ENCODE assay signal across 1 cellular context in genomic region chr16:30954993-30955392, GRCh38.
A peak's percentile ranks its signal among the peaks of the same experiment; 100 is the strongest.
TF ChIP-seq lines count a peak whose summit lies in the region.

No MANE protein-coding gene starts in this region.

TF ChIP-seq in HepG2, 621 proteins besides CTCF, POLR2A, EP300 and RAD21 (continued from another document):
- TF ChIP-seq PAXIP1 (CRISPR knock-in tag; conservative IDR thresholded peaks at IDR 0.05) (peak; percentile 93), ARID5B (CRISPR knock-in tag; IDR thresholded peaks at IDR 0.05) (peak; percentile 82), ZNF629 (CRISPR knock-in tag; conservative IDR thresholded peaks at IDR 0.05) (0 out of 2 replicates have a peak, but pooled peaks have one; percentile 21), RFX5 (IDR thresholded peaks at IDR 0.05; ENCODE audit: low read depth, low read length) (no peak), GATAD2A (CRISPR knock-in tag; IDR thresholded peaks at IDR 0.05) (peak; percentile 68), ATF1 (CRISPR knock-in tag; IDR thresholded peaks at IDR 0.05) (no peak), MXI1 (IDR thresholded peaks at IDR 0.05; ENCODE audit: borderline replicate concordance, low read depth, low read length) (peak; percentile 44; the same call in 1 of the 3 replicates), FOXA1 (IDR thresholded peaks at IDR 0.05) (no peak), FOXA1 (CRISPR knock-in tag; IDR thresholded peaks at IDR 0.05) (0 out of 2 replicates have a peak, but pooled peaks have one; percentile 16), ZNF431 (CRISPR knock-in tag; IDR thresholded peaks at IDR 0.05; ENCODE audit: borderline replicate concordance, low read depth) (0 out of 2 replicates have a peak, but pooled peaks have one; percentile 22), HMGA1 (CRISPR knock-in tag; conservative IDR thresholded peaks at IDR 0.05) (no peak), DPF2 (CRISPR knock-in tag; IDR thresholded peaks at IDR 0.05; ENCODE audit: borderline replicate concordance, low read depth) (0 out of 2 replicates have a peak, but pooled peaks have one; percentile 30), RCOR2 (CRISPR knock-in tag; IDR thresholded peaks at IDR 0.05) (0 out of 2 replicates have a peak, but pooled peaks have one; percentile 12), FOXO1 (CRISPR knock-in tag; IDR thresholded peaks at IDR 0.05) (no peak; the same call in 1 of the 2 replicates), REST (IDR thresholded peaks at IDR 0.05; ENCODE audit: borderline replicate concordance in 1 of 2, low read depth in 1 of 2, low read length in 2 of 2) (peak in 1 of 2 experiments; percentile 30; a peak in 1 of 4 replicates), MTA1 (CRISPR knock-in tag; IDR thresholded peaks at IDR 0.05; ENCODE audit: borderline replicate concordance) (0 out of 2 replicates have a peak, but pooled peaks have one; percentile 20), ZNF569 (CRISPR knock-in tag; IDR thresholded peaks at IDR 0.05; ENCODE audit: borderline replicate concordance) (no peak), SALL1 (CRISPR knock-in tag; IDR thresholded peaks at IDR 0.05) (peak; percentile 56), TEF (CRISPR knock-in tag; IDR thresholded peaks at IDR 0.05) (peak; percentile 15; the same call in 1 of the 2 replicates), PAWR (CRISPR knock-in tag; IDR thresholded peaks at IDR 0.05; ENCODE audit: borderline replicate concordance) (no peak), HMG20A (CRISPR knock-in tag; IDR thresholded peaks at IDR 0.05; ENCODE audit: borderline replicate concordance) (peak; percentile 27; the same call in 1 of the 2 replicates), HNF4G (IDR thresholded peaks at IDR 0.05; ENCODE audit: borderline replicate concordance, low read depth, low read length) (peak; percentile 65; the same call in 1 of the 2 replicates), HNF4G (CRISPR knock-in tag; IDR thresholded peaks at IDR 0.05; ENCODE audit: borderline replicate concordance, low read depth) (0 out of 2 replicates have a peak, but pooled peaks have one; percentile 53)
